1 cellular context compared by ENCODE assay signal in the genomic region with DNA sequence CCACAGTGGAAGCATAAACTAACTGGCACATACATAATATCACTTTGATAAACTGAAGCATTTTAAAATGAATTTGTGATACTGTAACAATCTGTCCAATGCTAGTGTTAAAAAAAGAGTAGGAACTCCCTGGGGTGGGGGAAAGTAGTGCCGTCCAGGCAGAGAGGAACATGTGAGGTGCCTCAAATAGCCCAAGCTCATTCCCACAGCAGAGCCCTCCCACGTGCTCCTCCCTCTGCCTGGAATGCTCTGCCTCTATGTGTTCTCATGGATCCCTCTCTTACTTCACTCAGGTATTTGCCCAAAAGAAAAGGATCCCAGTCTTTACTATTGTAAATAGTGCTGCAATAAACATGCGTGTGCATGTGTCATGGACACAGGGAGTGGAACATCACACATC.
TF ChIP-seq lines count a peak whose summit lies in the region.

No MANE protein-coding gene starts in this region.

TF ChIP-seq in GM23338, 12 proteins besides CTCF, POLR2A, EP300 and RAD21 (continued from another document):
- TF ChIP-seq, protein P1, sequence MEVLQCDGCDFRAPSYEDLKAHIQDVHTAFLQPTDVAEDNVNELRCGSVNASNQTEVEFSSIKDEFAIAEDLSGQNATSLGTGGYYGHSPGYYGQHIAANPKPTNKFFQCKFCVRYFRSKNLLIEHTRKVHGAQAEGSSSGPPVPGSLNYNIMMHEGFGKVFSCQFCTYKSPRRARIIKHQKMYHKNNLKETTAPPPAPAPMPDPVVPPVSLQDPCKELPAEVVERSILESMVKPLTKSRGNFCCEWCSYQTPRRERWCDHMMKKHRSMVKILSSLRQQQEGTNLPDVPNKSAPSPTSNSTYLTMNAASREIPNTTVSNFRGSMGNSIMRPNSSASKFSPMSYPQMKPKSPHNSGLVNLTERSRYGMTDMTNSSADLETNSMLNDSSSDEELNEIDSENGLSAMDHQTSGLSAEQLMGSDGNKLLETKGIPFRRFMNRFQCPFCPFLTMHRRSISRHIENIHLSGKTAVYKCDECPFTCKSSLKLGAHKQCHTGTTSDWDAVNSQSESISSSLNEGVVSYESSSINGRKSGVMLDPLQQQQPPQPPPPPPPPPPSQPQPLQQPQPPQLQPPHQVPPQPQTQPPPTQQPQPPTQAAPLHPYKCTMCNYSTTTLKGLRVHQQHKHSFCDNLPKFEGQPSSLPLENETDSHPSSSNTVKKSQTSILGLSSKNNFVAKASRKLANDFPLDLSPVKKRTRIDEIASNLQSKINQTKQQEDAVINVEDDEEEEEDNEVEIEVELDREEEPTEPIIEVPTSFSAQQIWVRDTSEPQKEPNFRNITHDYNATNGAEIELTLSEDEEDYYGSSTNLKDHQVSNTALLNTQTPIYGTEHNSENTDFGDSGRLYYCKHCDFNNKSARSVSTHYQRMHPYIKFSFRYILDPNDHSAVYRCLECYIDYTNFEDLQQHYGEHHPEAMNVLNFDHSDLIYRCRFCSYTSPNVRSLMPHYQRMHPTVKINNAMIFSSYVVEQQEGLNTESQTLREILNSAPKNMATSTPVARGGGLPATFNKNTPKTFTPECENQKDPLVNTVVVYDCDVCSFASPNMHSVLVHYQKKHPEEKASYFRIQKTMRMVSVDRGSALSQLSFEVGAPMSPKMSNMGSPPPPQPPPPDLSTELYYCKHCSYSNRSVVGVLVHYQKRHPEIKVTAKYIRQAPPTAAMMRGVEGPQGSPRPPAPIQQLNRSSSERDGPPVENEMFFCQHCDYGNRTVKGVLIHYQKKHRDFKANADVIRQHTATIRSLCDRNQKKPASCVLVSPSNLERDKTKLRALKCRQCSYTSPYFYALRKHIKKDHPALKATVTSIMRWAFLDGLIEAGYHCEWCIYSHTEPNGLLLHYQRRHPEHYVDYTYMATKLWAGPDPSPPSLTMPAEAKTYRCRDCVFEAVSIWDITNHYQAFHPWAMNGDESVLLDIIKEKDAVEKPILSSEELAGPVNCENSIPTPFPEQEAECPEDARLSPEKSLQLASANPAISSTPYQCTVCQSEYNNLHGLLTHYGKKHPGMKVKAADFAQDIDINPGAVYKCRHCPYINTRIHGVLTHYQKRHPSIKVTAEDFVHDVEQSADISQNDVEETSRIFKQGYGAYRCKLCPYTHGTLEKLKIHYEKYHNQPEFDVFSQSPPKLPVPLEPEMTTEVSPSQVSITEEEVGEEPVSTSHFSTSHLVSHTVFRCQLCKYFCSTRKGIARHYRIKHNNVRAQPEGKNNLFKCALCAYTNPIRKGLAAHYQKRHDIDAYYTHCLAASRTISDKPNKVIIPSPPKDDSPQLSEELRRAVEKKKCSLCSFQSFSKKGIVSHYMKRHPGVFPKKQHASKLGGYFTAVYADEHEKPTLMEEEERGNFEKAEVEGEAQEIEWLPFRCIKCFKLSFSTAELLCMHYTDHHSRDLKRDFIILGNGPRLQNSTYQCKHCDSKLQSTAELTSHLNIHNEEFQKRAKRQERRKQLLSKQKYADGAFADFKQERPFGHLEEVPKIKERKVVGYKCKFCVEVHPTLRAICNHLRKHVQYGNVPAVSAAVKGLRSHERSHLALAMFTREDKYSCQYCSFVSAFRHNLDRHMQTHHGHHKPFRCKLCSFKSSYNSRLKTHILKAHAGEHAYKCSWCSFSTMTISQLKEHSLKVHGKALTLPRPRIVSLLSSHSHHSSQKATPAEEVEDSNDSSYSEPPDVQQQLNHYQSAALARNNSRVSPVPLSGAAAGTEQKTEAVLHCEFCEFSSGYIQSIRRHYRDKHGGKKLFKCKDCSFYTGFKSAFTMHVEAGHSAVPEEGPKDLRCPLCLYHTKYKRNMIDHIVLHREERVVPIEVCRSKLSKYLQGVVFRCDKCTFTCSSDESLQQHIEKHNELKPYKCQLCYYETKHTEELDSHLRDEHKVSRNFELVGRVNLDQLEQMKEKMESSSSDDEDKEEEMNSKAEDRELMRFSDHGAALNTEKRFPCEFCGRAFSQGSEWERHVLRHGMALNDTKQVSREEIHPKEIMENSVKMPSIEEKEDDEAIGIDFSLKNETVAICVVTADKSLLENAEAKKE (CRISPR knock-in tag; IDR thresholded peaks at IDR 0.05): no peak
- TF ChIP-seq ZNF114 (CRISPR knock-in tag; IDR thresholded peaks at IDR 0.05) (no peak), EZH2 (IDR thresholded peaks at IDR 0.05; ENCODE audit: low read depth, unreplicated experiment) (no peak), NANOG (IDR thresholded peaks at IDR 0.05; ENCODE audit: borderline replicate concordance) (no peak), CREB1 (CRISPR knock-in tag; IDR thresholded peaks at IDR 0.05; ENCODE audit: low read depth) (no peak)
- TF ChIP-seq, protein P2, sequence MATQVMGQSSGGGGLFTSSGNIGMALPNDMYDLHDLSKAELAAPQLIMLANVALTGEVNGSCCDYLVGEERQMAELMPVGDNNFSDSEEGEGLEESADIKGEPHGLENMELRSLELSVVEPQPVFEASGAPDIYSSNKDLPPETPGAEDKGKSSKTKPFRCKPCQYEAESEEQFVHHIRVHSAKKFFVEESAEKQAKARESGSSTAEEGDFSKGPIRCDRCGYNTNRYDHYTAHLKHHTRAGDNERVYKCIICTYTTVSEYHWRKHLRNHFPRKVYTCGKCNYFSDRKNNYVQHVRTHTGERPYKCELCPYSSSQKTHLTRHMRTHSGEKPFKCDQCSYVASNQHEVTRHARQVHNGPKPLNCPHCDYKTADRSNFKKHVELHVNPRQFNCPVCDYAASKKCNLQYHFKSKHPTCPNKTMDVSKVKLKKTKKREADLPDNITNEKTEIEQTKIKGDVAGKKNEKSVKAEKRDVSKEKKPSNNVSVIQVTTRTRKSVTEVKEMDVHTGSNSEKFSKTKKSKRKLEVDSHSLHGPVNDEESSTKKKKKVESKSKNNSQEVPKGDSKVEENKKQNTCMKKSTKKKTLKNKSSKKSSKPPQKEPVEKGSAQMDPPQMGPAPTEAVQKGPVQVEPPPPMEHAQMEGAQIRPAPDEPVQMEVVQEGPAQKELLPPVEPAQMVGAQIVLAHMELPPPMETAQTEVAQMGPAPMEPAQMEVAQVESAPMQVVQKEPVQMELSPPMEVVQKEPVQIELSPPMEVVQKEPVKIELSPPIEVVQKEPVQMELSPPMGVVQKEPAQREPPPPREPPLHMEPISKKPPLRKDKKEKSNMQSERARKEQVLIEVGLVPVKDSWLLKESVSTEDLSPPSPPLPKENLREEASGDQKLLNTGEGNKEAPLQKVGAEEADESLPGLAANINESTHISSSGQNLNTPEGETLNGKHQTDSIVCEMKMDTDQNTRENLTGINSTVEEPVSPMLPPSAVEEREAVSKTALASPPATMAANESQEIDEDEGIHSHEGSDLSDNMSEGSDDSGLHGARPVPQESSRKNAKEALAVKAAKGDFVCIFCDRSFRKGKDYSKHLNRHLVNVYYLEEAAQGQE (IDR thresholded peaks at IDR 0.05; ENCODE audit: unreplicated experiment): no peak
